In genomic region chr19:18493440-18494266, GRCh38 we compare ENCODE assay signal across 10 cellular contexts. TPM values are rescaled to one million over a fixed set of nuclear protein-coding genes. Genes with fewer than 3 reads are reported as not detected.
DNase-seq lines count a peak whose midpoint lies in the region; ATAC-seq and TF ChIP-seq lines count a peak whose summit lies in the region.
"Had no signal": no experiment of that assay in that cellular context is flagged by ENCODE, and none has a peak within 500 bp of the region (broad histone marks: within the 10 kb centered on the region; RNA-seq: fewer than 3 reads in every experiment).

No MANE protein-coding gene starts in this region.

- H3K36me3 Mint-ChIP-seq in CD14-positive monocyte (peaks cover 20 to 27% of the 10 kb centered on the region in 2 donors), T-helper 17 cell (ENCODE audit: low read depth) (no peaks in the 10 kb centered on the region)

- intact Hi-C loops in CD14-positive monocyte (cut with micrococcal nuclease) = no loop called here
- intact Hi-C loops in head of caudate nucleus (cut with DNase I) = no loop called here

- peaks cover 79% of the 10 kb centered on the region for H3K79me2 ChIP-seq in fibroblast of lung (ENCODE audit: control insufficient read depth, insufficient read depth, low read length)

- ATAC-seq in T-helper 17 cell = no peak
- ATAC-seq in HG02981 (IDR thresholded peaks at IDR 0.05; ENCODE audit: unreplicated experiment) = no peak

- H4K20me1 ChIP-seq in fibroblast of lung (ENCODE audit: control insufficient read depth, extremely low read depth, insufficient read depth, low read length) = no peaks in the 10 kb centered on the region

- H3K27me3 Mint-ChIP-seq in CD14-positive monocyte (ENCODE audit: low read depth in 3 of 3) (peaks cover 0 to 5% (median 0%) of the 10 kb centered on the region in 3 donors), T-helper 17 cell (no peaks in the 10 kb centered on the region)

- no peak overlapping the region for H3K27ac ChIP-seq in fibroblast of lung (ENCODE audit: insufficient read depth, low read length)
- peak overlapping the region; percentile 98 for H3K27ac ChIP-seq in neutrophil

- H3K4me3 ChIP-seq in fibroblast of lung (replicated peaks in 1 of 4; ENCODE audit: control extremely low read depth in 1 of 4, insufficient read depth in 1 of 4, low read depth in 3 of 4, low read length in 4 of 4) (no peak overlapping the region), neutrophil (ENCODE audit: low read depth in 1 of 2, low read length in 1 of 2) (peak overlapping the region in 1 of 2 experiments; percentile 24)

- H3K9me3 Mint-ChIP-seq in CD14-positive monocyte = no peaks in the 10 kb centered on the region

- TF ChIP-seq CTCF in CD14-positive monocyte (IDR thresholded peaks at IDR 0.05) (no peak), fibroblast of lung (conservative IDR thresholded peaks at IDR 0.05 in 1 of 2, IDR thresholded peaks at IDR 0.05 in 1 of 2; ENCODE audit: low read depth in 1 of 2, low read length in 2 of 2) (no peak), neutrophil (IDR thresholded peaks at IDR 0.05) (no peak)

- no peak overlapping the region for H3K9ac ChIP-seq in fibroblast of lung (ENCODE audit: insufficient read depth, low read length)

- H3K4me3 Mint-ChIP-seq in CD14-positive monocyte (no peak overlapping the region), T-helper 17 cell (peak overlapping the region; percentile 85)

- peak overlapping the region; percentile 27 for H3K4me2 ChIP-seq in fibroblast of lung (ENCODE audit: extremely low read depth, insufficient read depth, low read length)

- H2AFZ ChIP-seq in fibroblast of lung (ENCODE audit: low read length) = no peak overlapping the region

- H3K9me3 ChIP-seq in T-helper 17 cell (ENCODE audit: control insufficient read depth, low read length, poor library complexity, severe bottlenecking) (no peaks in the 10 kb centered on the region), fibroblast of lung (ENCODE audit: control insufficient read depth, insufficient read depth, low read depth, low read length) (no peaks in the 10 kb centered on the region), neutrophil (no peaks in the 10 kb centered on the region)

- DNase-seq in CD14-positive monocyte (ENCODE audit: low spot score) (no peak), T-helper 17 cell (no peak), fibroblast of lung (ENCODE audit: low read depth in 2 of 2) (peak in 1 of 2 donors; percentile 33), head of caudate nucleus (no peak), NOMO-1 treated with DMSO at 0.1 percent for 48 hours (lab: John Stamatoyannopoulos, UW; ENCODE audit: unreplicated experiment) (no peak), MV-4-11 (lab: John Stamatoyannopoulos, UW) (no peak)
- DNase-seq: left cardiac atrium, NCI-H345 had no signal

- H3K4me1 Mint-ChIP-seq in CD14-positive monocyte = peaks cover 77% of the 10 kb centered on the region
- peaks cover 52% of the 10 kb centered on the region for H3K4me1 Mint-ChIP-seq in T-helper 17 cell

- H3K27me3 ChIP-seq in fibroblast of lung (ENCODE audit: control insufficient read depth, insufficient read depth, low read length) (no peaks in the 10 kb centered on the region), neutrophil (no peaks in the 10 kb centered on the region)

- H3K36me3 ChIP-seq in fibroblast of lung (ENCODE audit: control insufficient read depth, insufficient read depth, low read length) (no peaks in the 10 kb centered on the region), neutrophil (no peaks in the 10 kb centered on the region)

- peaks cover 11% of the 10 kb centered on the region for H3K4me1 ChIP-seq in fibroblast of lung (ENCODE audit: control insufficient read depth, extremely low read depth, insufficient read depth, low read length)
- peaks cover 73 to 92% of the 10 kb centered on the region in 2 experiments for H3K4me1 ChIP-seq in neutrophil (ENCODE audit: control insufficient read depth in 1 of 2, insufficient read depth in 1 of 2, low read depth in 1 of 2, low read length in 1 of 2)

- H3K27ac Mint-ChIP-seq in CD14-positive monocyte (peak overlapping the region in 4 of 7 donors; percentile 49 to 95 (median 78)), T-helper 17 cell (peak overlapping the region; percentile 98)

RNA-seq across cellular contexts. Expression of gene ELL, which starts 28.2 kb away (rescaled TPM):
- 10 to 100 TPM; 12.2 to 12.6 TPM for polyA plus RNA-seq in CD14-positive monocyte
- total RNA-seq in T-helper 17 cell = 10 to 100 TPM; 51.0 to 62.8 TPM
- 17.7 and 18.7 TPM in 2 replicates for total RNA-seq in fibroblast of lung
- polyA plus RNA-seq in fibroblast of lung = 4.4 and 6.6 TPM in 2 replicates
- polyA plus RNA-seq in fibroblast of lung (2012) = 8.1 and 10.6 TPM in 2 replicates
- polyA minus RNA-seq in fibroblast of lung (ENCODE audit: low replicate concordance) = 10.3 and 24.9 TPM in 2 replicates

RNA-seq across cellular contexts. Expression of gene FKBP8, which starts 49.7 kb away (rescaled TPM):
- polyA plus RNA-seq in CD14-positive monocyte (10 to 100 TPM; 78.0 to 81.2 TPM), fibroblast of lung (128 and 135 TPM in 2 replicates)
- total RNA-seq in T-helper 17 cell (100 to 1,000 TPM; 149 to 186 TPM), fibroblast of lung (230 and 289 TPM in 2 replicates)
- polyA plus RNA-seq in fibroblast of lung (2012) = 268 and 272 TPM in 2 replicates
- 98.0 and 170 TPM in 2 replicates for polyA minus RNA-seq in fibroblast of lung (ENCODE audit: low replicate concordance)

RNA-seq across cellular contexts. Expression of gene ISYNA1, which starts 55.7 kb away (rescaled TPM):
- not detected for polyA plus RNA-seq in CD14-positive monocyte
- 10 to 100 TPM; 37.6 to 39.6 TPM for total RNA-seq in T-helper 17 cell
- total RNA-seq in fibroblast of lung = 25.6 and 37.8 TPM in 2 replicates
- polyA plus RNA-seq in fibroblast of lung = 8.3 and 10.3 TPM in 2 replicates
- polyA plus RNA-seq in fibroblast of lung (2012) = 21.1 and 21.6 TPM in 2 replicates
- 15.9 and 21.9 TPM in 2 replicates for polyA minus RNA-seq in fibroblast of lung (ENCODE audit: low replicate concordance)
